10 cellular contexts compared by ENCODE assay signal in the genomic region with DNA sequence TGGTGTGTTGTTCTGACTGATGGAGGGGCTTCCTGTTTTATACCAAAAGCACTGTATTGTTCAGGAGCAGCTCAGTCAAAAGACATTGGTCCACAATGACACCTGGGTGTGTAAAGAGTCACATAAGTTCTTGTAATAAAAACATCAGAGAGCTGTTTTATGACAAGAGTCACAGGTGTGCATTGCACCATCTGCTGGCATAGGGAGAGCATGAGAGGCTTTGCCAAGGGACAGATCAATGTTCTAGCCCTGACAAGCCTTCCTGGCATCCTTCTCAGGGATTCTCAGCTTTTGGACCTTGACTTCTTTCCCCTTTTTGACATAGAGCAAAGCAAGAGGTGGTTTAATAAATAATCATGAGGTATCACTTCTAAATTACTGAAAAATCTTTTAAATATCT. TPM values are rescaled to one million over a fixed set of nuclear protein-coding genes. Genes with fewer than 3 reads are reported as not detected.
DNase-seq lines count a peak whose midpoint lies in the region; ATAC-seq and TF ChIP-seq lines count a peak whose summit lies in the region.
"Had no signal": no experiment of that assay in that cellular context is flagged by ENCODE, and none has a peak within 500 bp of the region (broad histone marks: within the 10 kb centered on the region; RNA-seq: fewer than 3 reads in every experiment).

No MANE protein-coding gene starts in this region.

- peak; percentile 18 for DNase-seq in SIG-M5 treated with dmso at 0.1 percent for 504 hours (lab: John Stamatoyannopoulos, UW; ENCODE audit: unreplicated experiment)
- no peak for DNase-seq in SIG-M5 (lab: John Stamatoyannopoulos, UW)
- peak; percentile 14 to 66 for DNase-seq in NCI-H524 (lab: John Stamatoyannopoulos, UW)
- DNase-seq in dorsolateral prefrontal cortex: no peak
- no peak for DNase-seq in KBM-7
- DNase-seq in esophagus squamous epithelium (lab: John Stamatoyannopoulos, UW): no peak
- DNase-seq: lower lobe of right lung had no signal

- intact Hi-C loops in dorsolateral prefrontal cortex (cut with DNase I) (no loop called here), esophagus squamous epithelium (cut with DNase I) (no loop called here)

- no peaks in the 10 kb centered on the region for H3K9me3 ChIP-seq in esophagus squamous epithelium
- H3K9me3 ChIP-seq: lower lobe of right lung had no signal

- no peaks in the 10 kb centered on the region for H3K36me3 ChIP-seq in esophagus squamous epithelium
- H3K36me3 ChIP-seq: lower lobe of right lung had no signal

- no peak for ATAC-seq in HG02759 (IDR thresholded peaks at IDR 0.05; ENCODE audit: unreplicated experiment)
- ATAC-seq: lower lobe of right lung had no signal

- TF ChIP-seq CTCF in dorsolateral prefrontal cortex (IDR thresholded peaks at IDR 0.05 in 54 of 56, conservative IDR thresholded peaks at IDR 0.05 in 2 of 56; ENCODE audit: low read depth in 1 of 56, partially characterized antibody in 56 of 56) (peak in 10 of 56 donors; percentile 8 to 32 (median 14)), esophagus squamous epithelium (IDR thresholded peaks at IDR 0.05) (peak in 2 of 6 experiments; percentile 18 to 34)

- H3K4me1 ChIP-seq in esophagus squamous epithelium: peaks cover 0 to 11% (median 0%) of the 10 kb centered on the region in 3 donors
- H3K4me1 ChIP-seq: lower lobe of right lung had no signal

- H3K27ac ChIP-seq in dorsolateral prefrontal cortex (peak overlapping the region in 47 of 59 donors; percentile 8 to 87 (median 61)), temporal lobe (ENCODE audit: low read depth, low read length) (peak overlapping the region; percentile 25), esophagus squamous epithelium (no peak overlapping the region)
- H3K27ac ChIP-seq: lower lobe of right lung had no signal

- H3K4me3 ChIP-seq in dorsolateral prefrontal cortex (no peak overlapping the region), esophagus squamous epithelium (no peak overlapping the region)
- H3K4me3 ChIP-seq: lower lobe of right lung had no signal

- no peak for TF ChIP-seq POLR2A in esophagus squamous epithelium (IDR thresholded peaks at IDR 0.05)

- in situ Hi-C loops in KBM-7 (cut with MboI; ENCODE audit: low pct_unique_long_range_greater_than_20kb, low sequenced_read_pairs): no loop called here

- H3K27me3 ChIP-seq in dorsolateral prefrontal cortex (no peaks in the 10 kb centered on the region), esophagus squamous epithelium (no peaks in the 10 kb centered on the region)

RNA-seq across cellular contexts. Expression of a gene that starts 20.5 kb away (rescaled TPM):
- total RNA-seq in dorsolateral prefrontal cortex (100 to 1,000 TPM in 116 of 120 experiments, 10 to 100 TPM in 4; 77.6 to 293 (median 180) TPM), temporal lobe (224 TPM), esophagus squamous epithelium (not detected)
- total RNA-seq: B cell, lower lobe of right lung had no signal

Comparison
In these comparisons a context has a peak if more than half of its experiments do, and no peak if none do; other contexts are left out.
1. DNase-seq: peak in SIG-M5 treated with dmso at 0.1 percent for 504 hours (single experiment) and NCI-H524 (2 of 2); none in SIG-M5 (single experiment), dorsolateral prefrontal cortex (0 of 10), KBM-7 (single experiment) and esophagus squamous epithelium (single experiment).
2. H3K27ac ChIP-seq: peak in dorsolateral prefrontal cortex (47 of 59) and temporal lobe (single experiment); none in esophagus squamous epithelium (0 of 4).
3. RNA of a gene that starts 20.5 kb away (total RNA-seq): 224 TPM in temporal lobe (single experiment) and 77.6 to 293 TPM in dorsolateral prefrontal cortex; not detected in esophagus squamous epithelium; every median in the first group is over 10 times any median in the second.